10 cellular contexts compared by ENCODE assay signal in the genomic region with DNA sequence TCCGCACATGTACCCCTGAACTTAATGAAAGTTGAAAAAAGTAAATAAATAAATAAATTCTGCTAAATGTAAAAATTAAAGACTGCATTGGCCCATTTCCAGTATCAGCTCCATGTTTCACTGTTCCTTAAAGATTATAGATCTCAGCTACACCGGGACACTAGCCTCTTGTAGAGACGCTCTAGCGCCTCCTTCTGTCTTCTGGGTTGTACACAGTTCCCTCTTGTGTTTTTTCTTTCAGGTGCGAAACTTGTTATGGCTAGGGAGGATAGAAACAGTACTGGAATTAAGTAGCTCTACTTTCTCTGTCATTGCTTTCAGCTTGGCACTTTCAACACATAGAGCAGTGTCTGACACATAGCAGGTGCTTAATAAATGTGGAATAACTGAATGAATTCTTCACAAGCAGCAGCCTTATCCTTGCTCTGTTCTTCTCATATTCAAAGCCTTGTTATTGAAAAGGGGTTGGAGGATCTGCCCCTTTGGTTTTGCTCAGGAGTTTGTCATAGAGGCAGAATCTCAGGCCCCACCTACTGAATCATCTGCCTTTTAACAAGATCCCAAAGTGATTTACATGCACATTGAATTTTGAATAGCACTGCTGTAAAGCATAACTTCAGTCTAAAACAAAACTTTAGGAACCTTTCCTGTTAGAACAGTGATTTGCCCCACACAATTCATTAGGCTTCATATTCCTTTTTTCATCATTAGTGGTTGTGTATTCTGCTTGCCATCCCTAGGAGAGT.
DNase-seq lines count a peak whose midpoint lies in the region; ATAC-seq, FAIRE-seq and TF ChIP-seq lines count a peak whose summit lies in the region.
"Had no signal": no experiment of that assay in that cellular context is flagged by ENCODE, and none has a peak within 500 bp of the region (broad histone marks: within the 10 kb centered on the region; RNA-seq: fewer than 3 reads in every experiment).

No MANE protein-coding gene starts in this region.

- no peak overlapping the region for H2AFZ ChIP-seq in endothelial cell of umbilical vein (ENCODE audit: low read depth, low read length)

- peak; percentile 5 to 12 for TF ChIP-seq CTCF in endothelial cell of umbilical vein (IDR thresholded peaks at IDR 0.05; ENCODE audit: extremely low read depth in 1 of 2, insufficient read depth in 1 of 2, low read depth in 1 of 2, low read length in 2 of 2)
- peak; percentile 38 for TF ChIP-seq CTCF in progenitor cell of endocrine pancreas (IDR thresholded peaks at IDR 0.05; ENCODE audit: unreplicated experiment)

- H3K27me3 Mint-ChIP-seq in activated CD4-positive, alpha-beta T cell treated with anti-CD3 and anti-CD28 coated beads for 36 hours, result no peaks in the 10 kb centered on the region
- no peaks in the 10 kb centered on the region for H3K27me3 Mint-ChIP-seq in progenitor cell of endocrine pancreas

- H3K4me3 ChIP-seq in endothelial cell of umbilical vein (replicated peaks in 1 of 3; ENCODE audit: insufficient read depth in 1 of 3, low read depth in 1 of 3, low read length in 3 of 3), result no peak overlapping the region

- H3K9me3 Mint-ChIP-seq in activated CD4-positive, alpha-beta T cell treated with anti-CD3 and anti-CD28 coated beads for 36 hours (ENCODE audit: low read depth), result no peaks in the 10 kb centered on the region
- H3K9me3 Mint-ChIP-seq in progenitor cell of endocrine pancreas (ENCODE audit: low read depth), result no peaks in the 10 kb centered on the region

- ATAC-seq in activated CD4-positive, alpha-beta T cell treated with anti-CD3 and anti-CD28 coated beads for 36 hours, result peak; percentile 33
- no peak for ATAC-seq in GM21390 (IDR thresholded peaks at IDR 0.05; ENCODE audit: unreplicated experiment)

- BruUV-seq in endothelial cell of umbilical vein (replicated peaks; lab: Mats Ljungman, UMichigan), result no TSS peak

- peak; percentile 19 for DNase-seq in activated CD4-positive, alpha-beta T cell treated with anti-CD3 and anti-CD28 coated beads for 36 hours
- no peak for DNase-seq in activated CD4-positive, alpha-beta T cell treated with anti-CD3 and anti-CD28 coated beads for 1 hour
- DNase-seq in NAMALWA (ENCODE audit: low spot score), result peak; percentile 15
- DNase-seq in endothelial cell of umbilical vein (ENCODE audit: low read depth, low spot score), result no peak
- DNase-seq in progenitor cell of endocrine pancreas (ENCODE audit: low spot score, unreplicated experiment), result no peak
- no peak for DNase-seq in SW480 (ENCODE audit: low spot score)
- DNase-seq in NCI-H2196 treated with DMSO at 0.1 percent for 48 hours (lab: John Stamatoyannopoulos, UW; ENCODE audit: unreplicated experiment), result no peak
- DNase-seq: effector CD4-positive, alpha-beta T cell; NCI-H510A treated with DMSO at 0.1 percent for 48 hours had no signal

- H3K4me1 Mint-ChIP-seq in activated CD4-positive, alpha-beta T cell treated with anti-CD3 and anti-CD28 coated beads for 36 hours, result no peaks in the 10 kb centered on the region
- no peaks in the 10 kb centered on the region for H3K4me1 Mint-ChIP-seq in progenitor cell of endocrine pancreas (ENCODE audit: low read depth)

- dilution Hi-C loops in endothelial cell of umbilical vein (cut with MboI; ENCODE audit: extremely low pct_ligation_motif_present, low sequenced_read_pairs), result no loop called here

- H3K79me2 ChIP-seq in endothelial cell of umbilical vein (ENCODE audit: control insufficient read depth, insufficient read depth, low read length), result no peaks in the 10 kb centered on the region

- H3K27ac Mint-ChIP-seq in activated CD4-positive, alpha-beta T cell treated with anti-CD3 and anti-CD28 coated beads for 36 hours, result no peak overlapping the region
- no peak overlapping the region for H3K27ac Mint-ChIP-seq in progenitor cell of endocrine pancreas

- CTCF ChIA-PET in activated CD4-positive, alpha-beta T cell treated with anti-CD3 and anti-CD28 coated beads for 36 hours (lab: Charles Lee), result interaction anchor here (1.2 to 3.0 kb wide), 2 partner anchors 187 to 257 kb away, joined by 4 to 14 read pairs; no protein-coding TSS in a partner anchor
- CTCF ChIA-PET in endothelial cell of umbilical vein (lab: Charles Lee), result interaction anchor here (1.0 to 2.1 kb wide), 8 partner anchors 10 to 256 kb away, joined by 3 to 9 read pairs (median 4); a partner anchor contains a TSS

- no peak for FAIRE-seq in endothelial cell of umbilical vein (lab: Jason Lieb, UNC)

- no peak for TF ChIP-seq POLR2A in endothelial cell of umbilical vein (IDR thresholded peaks at IDR 0.05; ENCODE audit: low read depth, low read length)

- H3K27me3 ChIP-seq in endothelial cell of umbilical vein (ENCODE audit: control insufficient read depth in 2 of 2, insufficient read depth in 2 of 2, low read length in 2 of 2), result no peaks in the 10 kb centered on the region

- no peaks in the 10 kb centered on the region for H4K20me1 ChIP-seq in endothelial cell of umbilical vein (replicated peaks; ENCODE audit: control insufficient read depth, extremely low read depth, insufficient read depth, low read length)

- no peaks in the 10 kb centered on the region for H3K36me3 ChIP-seq in endothelial cell of umbilical vein (ENCODE audit: control insufficient read depth in 2 of 2, extremely low read depth in 1 of 2, insufficient read depth in 2 of 2, low read length in 2 of 2)

- intact Hi-C loops in activated CD4-positive, alpha-beta T cell treated with anti-CD3 and anti-CD28 coated beads for 36 hours (cut with DNase I, micrococcal nuclease), result loop anchor here (1.0 to 5.0 kb wide), 2 partner anchors 76 to 78 kb away; no protein-coding TSS in a partner anchor
- intact Hi-C loops in endothelial cell of umbilical vein (cut with micrococcal nuclease), result loop anchor here (1.0 kb wide), 1 partner anchor 78 kb away; no protein-coding TSS in a partner anchor

- H3K4me3 Mint-ChIP-seq in activated CD4-positive, alpha-beta T cell treated with anti-CD3 and anti-CD28 coated beads for 36 hours, result no peak overlapping the region
- no peak overlapping the region for H3K4me3 Mint-ChIP-seq in progenitor cell of endocrine pancreas (ENCODE audit: low read depth)

- H3K4me2 ChIP-seq in endothelial cell of umbilical vein (ENCODE audit: insufficient read depth, low read length), result no peak overlapping the region

- no peak overlapping the region for H3K9ac ChIP-seq in endothelial cell of umbilical vein (replicated peaks; ENCODE audit: extremely low read depth, insufficient read depth, low read length)

- H3K36me3 Mint-ChIP-seq in activated CD4-positive, alpha-beta T cell treated with anti-CD3 and anti-CD28 coated beads for 36 hours (ENCODE audit: low read depth), result peaks cover 7% of the 10 kb centered on the region
- H3K36me3 Mint-ChIP-seq in progenitor cell of endocrine pancreas (ENCODE audit: insufficient read depth), result peaks cover 22% of the 10 kb centered on the region

- no peaks in the 10 kb centered on the region for H3K9me3 ChIP-seq in endothelial cell of umbilical vein (replicated peaks; ENCODE audit: control insufficient read depth, insufficient read depth, low read length)

- H3K4me1 ChIP-seq in endothelial cell of umbilical vein (ENCODE audit: control insufficient read depth, extremely low read depth, insufficient read depth, low read length), result no peaks in the 10 kb centered on the region

- no peak overlapping the region for H3K27ac ChIP-seq in endothelial cell of umbilical vein (ENCODE audit: insufficient read depth, low read depth, low read length)

- H3K9me1 ChIP-seq in endothelial cell of umbilical vein (replicated peaks; ENCODE audit: control insufficient read depth, extremely low read depth, insufficient read depth, low read length), result no peaks in the 10 kb centered on the region

- POLR2A ChIA-PET in activated CD4-positive, alpha-beta T cell treated with anti-CD3 and anti-CD28 coated beads for 36 hours (lab: Charles Lee), result no interaction called here
- POLR2A ChIA-PET in endothelial cell of umbilical vein (lab: Charles Lee), result no interaction called here

TF ChIP-seq in endothelial cell of umbilical vein, 7 proteins besides CTCF, POLR2A, EP300 and RAD21:
- TF ChIP-seq POLR2AphosphoS5 (IDR thresholded peaks at IDR 0.05; ENCODE audit: insufficient read depth, low read depth, low read length) (no peak), MYC (IDR thresholded peaks at IDR 0.05; ENCODE audit: low read depth, low read length) (no peak), JUN (IDR thresholded peaks at IDR 0.05; ENCODE audit: borderline replicate concordance, insufficient read depth, insufficient read length, low read depth) (no peak), FOS (IDR thresholded peaks at IDR 0.05; ENCODE audit: borderline replicate concordance, insufficient read depth, low read length) (no peak), EZH2 (IDR thresholded peaks at IDR 0.05; ENCODE audit: borderline replicate concordance, low read depth, low read length, severe bottlenecking) (no peak), GATA2 (IDR thresholded peaks at IDR 0.05; ENCODE audit: insufficient read depth, insufficient read length, low read depth, low read length) (no peak)
- TF ChIP-seq, protein P1, sequence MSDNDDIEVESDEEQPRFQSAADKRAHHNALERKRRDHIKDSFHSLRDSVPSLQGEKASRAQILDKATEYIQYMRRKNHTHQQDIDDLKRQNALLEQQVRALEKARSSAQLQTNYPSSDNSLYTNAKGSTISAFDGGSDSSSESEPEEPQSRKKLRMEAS (IDR thresholded peaks at IDR 0.05; ENCODE audit: insufficient read depth, insufficient read length), result no peak

Comparison
In these comparisons a context has a peak if more than half of its experiments do, and no peak if none do; other contexts are left out.
1. DNase-seq: peak in activated CD4-positive, alpha-beta T cell treated with anti-CD3 and anti-CD28 coated beads for 36 hours (single experiment) and NAMALWA (single experiment); none in activated CD4-positive, alpha-beta T cell treated with anti-CD3 and anti-CD28 coated beads for 1 hour (single experiment), endothelial cell of umbilical vein (single experiment), progenitor cell of endocrine pancreas (single experiment), SW480 (single experiment) and NCI-H2196 treated with DMSO at 0.1 percent for 48 hours (single experiment).